In genomic region chr2:111157071-111157661, GRCh38 we compare ENCODE assay signal across 9 cellular contexts. TPM values are rescaled to one million over a fixed set of nuclear protein-coding genes. Genes with fewer than 3 reads are reported as not detected.
A peak's percentile ranks its signal among the peaks of the same experiment; 100 is the strongest.
DNase-seq lines count a peak whose midpoint lies in the region; ATAC-seq and TF ChIP-seq lines count a peak whose summit lies in the region.
"Had no signal": no experiment of that assay in that cellular context is flagged by ENCODE, and none has a peak within 500 bp of the region (broad histone marks: within the 10 kb centered on the region; RNA-seq: fewer than 3 reads in every experiment).

No MANE protein-coding gene starts in this region.

- TF ChIP-seq CTCF in spleen (IDR thresholded peaks at IDR 0.05 in 8 of 11, conservative IDR thresholded peaks at IDR 0.05 in 3 of 11): no peak

- DNase-seq in activated T-helper 2 cell treated with anti-CD3 and anti-CD28 coated beads, Interferon-gamma antibody, Interleukin-2, Interleukin-4, amounts not matched to agents 10 μg/mL and 5 μg/mL and 100 μg/mL, durations not matched to agents 14 hours and 24 hours and 36 hours (ENCODE audit: low spot score): no peak
- DNase-seq in superior temporal gyrus (ENCODE audit: extremely low spot score) (no peak), spleen (no peak), SK-N-DZ (ENCODE audit: low spot score) (no peak)
- DNase-seq in activated CD8-positive, alpha-beta memory T cell treated with anti-CD3 and anti-CD28 coated beads for 24 hours: no peak

- H3K4me3 ChIP-seq in spleen: no peak overlapping the region

- H3K36me3 ChIP-seq in spleen: peaks cover 0 to 77% (median 5%) of the 10 kb centered on the region in 6 donors

- H3K27ac ChIP-seq in spleen: peak overlapping the region in 4 of 8 donors; percentile 33 to 76 (median 62)

- ATAC-seq in GM18861 (IDR thresholded peaks at IDR 0.05; ENCODE audit: unreplicated experiment) (peak; percentile 30), GM21423 (IDR thresholded peaks at IDR 0.05; ENCODE audit: unreplicated experiment) (peak; percentile 53), HG03432 (IDR thresholded peaks at IDR 0.05; ENCODE audit: unreplicated experiment) (peak; percentile 71)

- no peak overlapping the region for H3K4me3 Mint-ChIP-seq in activated T-helper 2 cell treated with anti-CD3 and anti-CD28 coated beads, Interferon-gamma antibody, Interleukin-2, Interleukin-4, amounts not matched to agents 10 μg/mL and 5 μg/mL and 100 μg/mL, durations not matched to agents 14 hours and 24 hours and 36 hours (ENCODE audit: low read depth)
- H3K4me3 Mint-ChIP-seq: T-helper 1 cell treated with Interleukin-12 subunit alpha and Interleukin-12 subunit beta and Interleukin-4 antibody, amounts not matched to agents 30 μg/mL and 1 μg/mL, for 36 hours had no signal

- peaks cover 96% of the 10 kb centered on the region for H3K36me3 Mint-ChIP-seq in activated T-helper 2 cell treated with anti-CD3 and anti-CD28 coated beads, Interferon-gamma antibody, Interleukin-2, Interleukin-4, amounts not matched to agents 10 μg/mL and 5 μg/mL and 100 μg/mL, durations not matched to agents 14 hours and 24 hours and 36 hours (ENCODE audit: low read depth)

- WGBS in spleen, 5 donors: 40 to 77% (median 72%) methylated on average over 5 of the region's 5 CpGs

- H3K9me3 Mint-ChIP-seq in activated T-helper 2 cell treated with anti-CD3 and anti-CD28 coated beads, Interferon-gamma antibody, Interleukin-2, Interleukin-4, amounts not matched to agents 10 μg/mL and 5 μg/mL and 100 μg/mL, durations not matched to agents 14 hours and 24 hours and 36 hours: no peaks in the 10 kb centered on the region
- H3K9me3 Mint-ChIP-seq: T-helper 1 cell treated with Interleukin-12 subunit alpha and Interleukin-12 subunit beta and Interleukin-4 antibody, amounts not matched to agents 30 μg/mL and 1 μg/mL, for 36 hours had no signal

- H3K27me3 ChIP-seq in spleen (replicated peaks in 1 of 7): no peaks in the 10 kb centered on the region

- peaks cover 38% of the 10 kb centered on the region for H3K4me1 Mint-ChIP-seq in activated T-helper 2 cell treated with anti-CD3 and anti-CD28 coated beads, Interferon-gamma antibody, Interleukin-2, Interleukin-4, amounts not matched to agents 10 μg/mL and 5 μg/mL and 100 μg/mL, durations not matched to agents 14 hours and 24 hours and 36 hours (ENCODE audit: low read depth)

- H3K4me1 ChIP-seq in spleen: peaks cover 0 to 65% (median 16%) of the 10 kb centered on the region in 6 donors

- H3K27me3 Mint-ChIP-seq in activated T-helper 2 cell treated with anti-CD3 and anti-CD28 coated beads, Interferon-gamma antibody, Interleukin-2, Interleukin-4, amounts not matched to agents 10 μg/mL and 5 μg/mL and 100 μg/mL, durations not matched to agents 14 hours and 24 hours and 36 hours (ENCODE audit: low read depth): no peaks in the 10 kb centered on the region

- peak overlapping the region; percentile 26 for H3K27ac Mint-ChIP-seq in activated T-helper 2 cell treated with anti-CD3 and anti-CD28 coated beads, Interferon-gamma antibody, Interleukin-2, Interleukin-4, amounts not matched to agents 10 μg/mL and 5 μg/mL and 100 μg/mL, durations not matched to agents 14 hours and 24 hours and 36 hours
- H3K27ac Mint-ChIP-seq: T-helper 1 cell treated with Interleukin-12 subunit alpha and Interleukin-12 subunit beta and Interleukin-4 antibody, amounts not matched to agents 30 μg/mL and 1 μg/mL, for 36 hours had no signal

- intact Hi-C loops in activated T-helper 2 cell treated with anti-CD3 and anti-CD28 coated beads, Interferon-gamma antibody, Interleukin-2, Interleukin-4, amounts not matched to agents 10 μg/mL and 5 μg/mL and 100 μg/mL, durations not matched to agents 14 hours and 24 hours and 36 hours (cut with micrococcal nuclease): no loop called here
- intact Hi-C loops in spleen (cut with DNase I; ENCODE audit: low total_unique reads): no loop called here

- H3K9me3 ChIP-seq in spleen: no peaks in the 10 kb centered on the region

- TF ChIP-seq POLR2A in spleen (IDR thresholded peaks at IDR 0.05): no peak

RNA-seq across cellular contexts. Expression of gene BCL2L11, which starts 36.5 kb away (rescaled TPM):
- total RNA-seq in activated T-helper 2 cell treated with anti-CD3 and anti-CD28 coated beads, Interferon-gamma antibody, Interleukin-2, Interleukin-4, amounts not matched to agents 10 μg/mL and 5 μg/mL and 100 μg/mL, durations not matched to agents 14 hours and 24 hours and 36 hours: 214 and 225 TPM in 2 replicates
- total RNA-seq in spleen: 10 to 100 TPM; 28.7 to 95.2 (median 39.9) TPM
- 1 to 10 TPM; 4.6 to 8.8 (median 6.9) TPM for polyA plus RNA-seq in spleen
- 18.6 and 19.4 TPM in 2 replicates for polyA plus RNA-seq in SK-N-DZ (2014; cell fraction: cytosol; rRNA removed)
- polyA plus RNA-seq in SK-N-DZ (2014; cell fraction: nucleus; rRNA removed): 14.6 and 27.2 TPM in 2 replicates
